32 cellular contexts compared by ENCODE assay signal in genomic region chr1:40301541-40302299, GRCh38. TPM values are rescaled to one million over a fixed set of nuclear protein-coding genes. Genes with fewer than 3 reads are reported as not detected.
"Had no signal": no experiment of that assay in that cellular context is flagged by ENCODE, and none has a peak within 500 bp of the region (broad histone marks: within the 10 kb centered on the region; RNA-seq: fewer than 3 reads in every experiment).

No MANE protein-coding gene starts in this region.

- H3K36me3 ChIP-seq: pancreas, prostate gland, right lobe of liver, upper lobe of right lung, vagina had no signal

- H3K36me3 Mint-ChIP-seq: natural killer cell had no signal

- H3K4me3 Mint-ChIP-seq: endodermal cell; natural killer cell; neural crest cell; stimulated activated memory B cell treated with anti-CD40 and anti-IgM and Interleukin-4, amounts not matched to agents 10 μg/mL and 1 μg/mL and 100 μg/mL, for 72 hours; stimulated activated naive CD8-positive, alpha-beta T cell treated with anti-CD3 and anti-CD28 coated beads, Interleukin-15, Interleukin-2, amounts not matched to agents 100 ng/mL and 50 ng/mL, for 24 hours had no signal

- H3K27ac Mint-ChIP-seq: endodermal cell; natural killer cell; stimulated activated memory B cell treated with anti-CD40 and anti-IgM and Interleukin-4, amounts not matched to agents 10 μg/mL and 1 μg/mL and 100 μg/mL, for 72 hours; stimulated activated naive CD8-positive, alpha-beta T cell treated with anti-CD3 and anti-CD28 coated beads, Interleukin-15, Interleukin-2, amounts not matched to agents 100 ng/mL and 50 ng/mL, for 24 hours had no signal

- H3K79me2 ChIP-seq: hepatocyte had no signal

- H3K27me3 Mint-ChIP-seq: stimulated activated memory B cell treated with anti-CD40 and anti-IgM and Interleukin-4, amounts not matched to agents 10 μg/mL and 1 μg/mL and 100 μg/mL, for 72 hours; stimulated activated naive CD8-positive, alpha-beta T cell treated with anti-CD3 and anti-CD28 coated beads, Interleukin-15, Interleukin-2, amounts not matched to agents 100 ng/mL and 50 ng/mL, for 24 hours had no signal

- H3K9me3 ChIP-seq: pancreas, prostate gland, right lobe of liver, spleen, tibial artery, upper lobe of right lung, vagina had no signal

- DNase-seq: effector CD4-positive, alpha-beta T cell; endodermal cell; foreskin melanocyte; head of caudate nucleus; kidney glomerular epithelial cell; mammary epithelial cell; natural killer cell; nucleus accumbens; pancreas; right lobe of liver; spleen; stimulated activated CD4-positive, alpha-beta T cell treated with anti-CD3 and anti-CD28 coated beads, Interleukin-15, amount 100 ng/mL, for 24 hours; stimulated activated CD4-positive, alpha-beta T cell treated with anti-CD3 and anti-CD28 coated beads, Interleukin-1b, Interleukin-23, amount 100 ng/mL, for 48 hours; stimulated activated CD4-positive, alpha-beta T cell treated with anti-CD3 and anti-CD28 coated beads, Interleukin-4, amount 100 ng/mL, for 24 hours; tibial artery; upper lobe of right lung had no signal

- H3K27ac ChIP-seq: coronary artery, hepatocyte, pancreas, prostate gland, right lobe of liver, spleen, tibial artery, upper lobe of right lung, vagina had no signal

- H3K4me2 ChIP-seq: hepatocyte had no signal

- H3K4me1 ChIP-seq: pancreas, right lobe of liver, spleen, tibial artery, upper lobe of right lung, vagina had no signal

- H2AFZ ChIP-seq: hepatocyte had no signal

- FAIRE-seq: pancreas had no signal

- ATAC-seq: left lobe of liver; natural killer cell; pancreas; right lobe of liver; stimulated activated memory B cell treated with anti-CD40 and anti-IgM and Interleukin-4, amounts not matched to agents 10 μg/mL and 1 μg/mL and 100 μg/mL, for 72 hours; upper lobe of right lung had no signal

- H3K4me1 Mint-ChIP-seq: endodermal cell; natural killer cell; neural crest cell; stimulated activated memory B cell treated with anti-CD40 and anti-IgM and Interleukin-4, amounts not matched to agents 10 μg/mL and 1 μg/mL and 100 μg/mL, for 72 hours had no signal

- H3K4me3 ChIP-seq: coronary artery, hepatocyte, pancreas, prostate gland, right lobe of liver, spleen, tibial artery, upper lobe of right lung, vagina had no signal

- H3K9me3 Mint-ChIP-seq: endodermal cell; natural killer cell; neural crest cell; stimulated activated memory B cell treated with anti-CD40 and anti-IgM and Interleukin-4, amounts not matched to agents 10 μg/mL and 1 μg/mL and 100 μg/mL, for 72 hours; stimulated activated naive CD8-positive, alpha-beta T cell treated with anti-CD3 and anti-CD28 coated beads, Interleukin-15, Interleukin-2, amounts not matched to agents 100 ng/mL and 50 ng/mL, for 24 hours had no signal

- H3K27me3 ChIP-seq: hepatocyte, pancreas, right lobe of liver, upper lobe of right lung, vagina had no signal

RNA-seq across cellular contexts. Expression of gene TMCO2, which starts 54.0 kb away (rescaled TPM):
- total RNA-seq: dermis microvascular lymphatic vessel endothelial cell, endodermal cell, hepatocyte, left lobe of liver, lower leg skin, mammary epithelial cell, mucosa of gallbladder, myocyte, natural killer cell, neural crest cell, pancreas, renal cortical epithelial cell, right lobe of liver, skeletal muscle tissue, spleen, temporal lobe, upper lobe of right lung, vagina had no signal
- polyA plus RNA-seq: esophagus, mammary epithelial cell, pancreas had no signal
